ENCODE assay signal across 1 cellular context in the genomic region with DNA sequence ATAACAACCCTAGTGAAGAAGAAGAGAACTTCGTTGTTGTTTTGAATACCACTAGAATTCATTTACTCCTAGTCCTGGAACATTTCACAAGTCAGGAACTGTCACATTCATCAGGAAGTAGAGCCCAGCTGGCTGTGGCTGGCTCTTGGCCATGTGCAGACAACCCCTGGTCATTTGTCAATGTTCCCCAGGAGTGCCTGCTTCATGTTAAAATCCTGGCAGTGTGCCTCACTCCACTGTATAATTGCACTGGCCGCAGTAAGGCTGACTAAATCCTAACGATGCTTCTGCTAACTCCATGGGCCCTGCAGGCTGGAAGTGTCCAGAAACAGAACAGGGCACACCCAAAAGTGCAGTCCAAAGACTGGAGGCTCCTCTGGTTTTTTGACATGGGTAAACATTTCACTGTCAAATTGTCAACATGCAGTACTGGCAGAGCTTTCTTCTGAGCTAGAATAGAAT.
A peak's percentile ranks its signal among the peaks of the same experiment; 100 is the strongest.
TF ChIP-seq lines count a peak whose summit lies in the region.

No MANE protein-coding gene starts in this region.

TF ChIP-seq in HEK293, 187 proteins besides CTCF, POLR2A, EP300 and RAD21 (continued from another document):
- TF ChIP-seq, protein P1, sequence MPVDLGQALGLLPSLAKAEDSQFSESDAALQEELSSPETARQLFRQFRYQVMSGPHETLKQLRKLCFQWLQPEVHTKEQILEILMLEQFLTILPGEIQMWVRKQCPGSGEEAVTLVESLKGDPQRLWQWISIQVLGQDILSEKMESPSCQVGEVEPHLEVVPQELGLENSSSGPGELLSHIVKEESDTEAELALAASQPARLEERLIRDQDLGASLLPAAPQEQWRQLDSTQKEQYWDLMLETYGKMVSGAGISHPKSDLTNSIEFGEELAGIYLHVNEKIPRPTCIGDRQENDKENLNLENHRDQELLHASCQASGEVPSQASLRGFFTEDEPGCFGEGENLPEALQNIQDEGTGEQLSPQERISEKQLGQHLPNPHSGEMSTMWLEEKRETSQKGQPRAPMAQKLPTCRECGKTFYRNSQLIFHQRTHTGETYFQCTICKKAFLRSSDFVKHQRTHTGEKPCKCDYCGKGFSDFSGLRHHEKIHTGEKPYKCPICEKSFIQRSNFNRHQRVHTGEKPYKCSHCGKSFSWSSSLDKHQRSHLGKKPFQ (tag by site-specific recombination; IDR thresholded peaks at IDR 0.05) = no peak
- TF ChIP-seq MYNN (tag by site-specific recombination; IDR thresholded peaks at IDR 0.05; ENCODE audit: borderline replicate concordance) (no peak; the same call in 1 of the 2 replicates), ZBTB8A (tag by site-specific recombination; IDR thresholded peaks at IDR 0.05) (0 out of 2 replicates have a peak, but pooled peaks have one; percentile 30), ZNF843 (tag by site-specific recombination; IDR thresholded peaks at IDR 0.05) (0 out of 2 replicates have a peak, but pooled peaks have one; percentile 17), HOXC10 (CRISPR knock-in tag; IDR thresholded peaks at IDR 0.05) (no peak), ZNF324 (tag by site-specific recombination; IDR thresholded peaks at IDR 0.05) (no peak), ZNF629 (tag by site-specific recombination; IDR thresholded peaks at IDR 0.05) (peak; percentile 48), ZXDB (tag by site-specific recombination; IDR thresholded peaks at IDR 0.05) (peak; percentile 61), FEZF1 (tag by site-specific recombination; IDR thresholded peaks at IDR 0.05) (peak; percentile 85), ZNF561 (tag by site-specific recombination; IDR thresholded peaks at IDR 0.05; ENCODE audit: borderline replicate concordance) (peak; percentile 68; the same call in 1 of the 2 replicates), ZNF133 (tag by site-specific recombination; IDR thresholded peaks at IDR 0.05) (peak; percentile 19; the same call in 1 of the 2 replicates), ZSCAN30 (tag by site-specific recombination; IDR thresholded peaks at IDR 0.05) (peak; percentile 72; the same call in 1 of the 2 replicates), GLIS1 (tag by site-specific recombination; IDR thresholded peaks at IDR 0.05) (peak; percentile 60), ZNF768 (tag by site-specific recombination; IDR thresholded peaks at IDR 0.05) (no peak), SCRT2 (tag by site-specific recombination; IDR thresholded peaks at IDR 0.05) (no peak), ZNF24 (tag by site-specific recombination; IDR thresholded peaks at IDR 0.05) (0 out of 2 replicates have a peak, but pooled peaks have one; percentile 28), ZNF521 (tag by site-specific recombination; IDR thresholded peaks at IDR 0.05) (no peak), ZNF266 (tag by site-specific recombination; IDR thresholded peaks at IDR 0.05; ENCODE audit: low read depth) (no peak), ZNF510 (tag by site-specific recombination; IDR thresholded peaks at IDR 0.05; ENCODE audit: insufficient replicate concordance) (peak; percentile 10), ZNF600 (tag by site-specific recombination; IDR thresholded peaks at IDR 0.05) (peak; percentile 91)
- TF ChIP-seq, protein P2, sequence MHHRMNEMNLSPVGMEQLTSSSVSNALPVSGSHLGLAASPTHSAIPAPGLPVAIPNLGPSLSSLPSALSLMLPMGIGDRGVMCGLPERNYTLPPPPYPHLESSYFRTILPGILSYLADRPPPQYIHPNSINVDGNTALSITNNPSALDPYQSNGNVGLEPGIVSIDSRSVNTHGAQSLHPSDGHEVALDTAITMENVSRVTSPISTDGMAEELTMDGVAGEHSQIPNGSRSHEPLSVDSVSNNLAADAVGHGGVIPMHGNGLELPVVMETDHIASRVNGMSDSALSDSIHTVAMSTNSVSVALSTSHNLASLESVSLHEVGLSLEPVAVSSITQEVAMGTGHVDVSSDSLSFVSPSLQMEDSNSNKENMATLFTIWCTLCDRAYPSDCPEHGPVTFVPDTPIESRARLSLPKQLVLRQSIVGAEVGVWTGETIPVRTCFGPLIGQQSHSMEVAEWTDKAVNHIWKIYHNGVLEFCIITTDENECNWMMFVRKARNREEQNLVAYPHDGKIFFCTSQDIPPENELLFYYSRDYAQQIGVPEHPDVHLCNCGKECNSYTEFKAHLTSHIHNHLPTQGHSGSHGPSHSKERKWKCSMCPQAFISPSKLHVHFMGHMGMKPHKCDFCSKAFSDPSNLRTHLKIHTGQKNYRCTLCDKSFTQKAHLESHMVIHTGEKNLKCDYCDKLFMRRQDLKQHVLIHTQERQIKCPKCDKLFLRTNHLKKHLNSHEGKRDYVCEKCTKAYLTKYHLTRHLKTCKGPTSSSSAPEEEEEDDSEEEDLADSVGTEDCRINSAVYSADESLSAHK (tag by site-specific recombination; IDR thresholded peaks at IDR 0.05) = no peak
- TF ChIP-seq, protein P3, sequence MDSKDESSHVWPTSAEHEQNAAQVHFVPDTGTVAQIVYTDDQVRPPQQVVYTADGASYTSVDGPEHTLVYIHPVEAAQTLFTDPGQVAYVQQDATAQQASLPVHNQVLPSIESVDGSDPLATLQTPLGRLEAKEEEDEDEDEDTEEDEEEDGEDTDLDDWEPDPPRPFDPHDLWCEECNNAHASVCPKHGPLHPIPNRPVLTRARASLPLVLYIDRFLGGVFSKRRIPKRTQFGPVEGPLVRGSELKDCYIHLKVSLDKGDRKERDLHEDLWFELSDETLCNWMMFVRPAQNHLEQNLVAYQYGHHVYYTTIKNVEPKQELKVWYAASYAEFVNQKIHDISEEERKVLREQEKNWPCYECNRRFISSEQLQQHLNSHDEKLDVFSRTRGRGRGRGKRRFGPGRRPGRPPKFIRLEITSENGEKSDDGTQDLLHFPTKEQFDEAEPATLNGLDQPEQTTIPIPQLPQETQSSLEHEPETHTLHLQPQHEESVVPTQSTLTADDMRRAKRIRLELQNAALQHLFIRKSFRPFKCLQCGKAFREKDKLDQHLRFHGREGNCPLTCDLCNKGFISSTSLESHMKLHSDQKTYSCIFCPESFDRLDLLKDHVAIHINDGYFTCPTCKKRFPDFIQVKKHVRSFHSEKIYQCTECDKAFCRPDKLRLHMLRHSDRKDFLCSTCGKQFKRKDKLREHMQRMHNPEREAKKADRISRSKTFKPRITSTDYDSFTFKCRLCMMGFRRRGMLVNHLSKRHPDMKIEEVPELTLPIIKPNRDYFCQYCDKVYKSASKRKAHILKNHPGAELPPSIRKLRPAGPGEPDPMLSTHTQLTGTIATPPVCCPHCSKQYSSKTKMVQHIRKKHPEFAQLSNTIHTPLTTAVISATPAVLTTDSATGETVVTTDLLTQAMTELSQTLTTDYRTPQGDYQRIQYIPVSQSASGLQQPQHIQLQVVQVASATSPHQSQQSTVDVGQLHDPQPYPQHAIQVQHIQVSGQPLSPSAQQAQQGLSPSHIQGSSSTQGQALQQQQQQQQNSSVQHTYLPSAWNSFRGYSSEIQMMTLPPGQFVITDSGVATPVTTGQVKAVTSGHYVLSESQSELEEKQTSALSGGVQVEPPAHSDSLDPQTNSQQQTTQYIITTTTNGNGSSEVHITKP (tag by site-specific recombination; IDR thresholded peaks at IDR 0.05) = peak; percentile 62
- TF ChIP-seq, protein P4, sequence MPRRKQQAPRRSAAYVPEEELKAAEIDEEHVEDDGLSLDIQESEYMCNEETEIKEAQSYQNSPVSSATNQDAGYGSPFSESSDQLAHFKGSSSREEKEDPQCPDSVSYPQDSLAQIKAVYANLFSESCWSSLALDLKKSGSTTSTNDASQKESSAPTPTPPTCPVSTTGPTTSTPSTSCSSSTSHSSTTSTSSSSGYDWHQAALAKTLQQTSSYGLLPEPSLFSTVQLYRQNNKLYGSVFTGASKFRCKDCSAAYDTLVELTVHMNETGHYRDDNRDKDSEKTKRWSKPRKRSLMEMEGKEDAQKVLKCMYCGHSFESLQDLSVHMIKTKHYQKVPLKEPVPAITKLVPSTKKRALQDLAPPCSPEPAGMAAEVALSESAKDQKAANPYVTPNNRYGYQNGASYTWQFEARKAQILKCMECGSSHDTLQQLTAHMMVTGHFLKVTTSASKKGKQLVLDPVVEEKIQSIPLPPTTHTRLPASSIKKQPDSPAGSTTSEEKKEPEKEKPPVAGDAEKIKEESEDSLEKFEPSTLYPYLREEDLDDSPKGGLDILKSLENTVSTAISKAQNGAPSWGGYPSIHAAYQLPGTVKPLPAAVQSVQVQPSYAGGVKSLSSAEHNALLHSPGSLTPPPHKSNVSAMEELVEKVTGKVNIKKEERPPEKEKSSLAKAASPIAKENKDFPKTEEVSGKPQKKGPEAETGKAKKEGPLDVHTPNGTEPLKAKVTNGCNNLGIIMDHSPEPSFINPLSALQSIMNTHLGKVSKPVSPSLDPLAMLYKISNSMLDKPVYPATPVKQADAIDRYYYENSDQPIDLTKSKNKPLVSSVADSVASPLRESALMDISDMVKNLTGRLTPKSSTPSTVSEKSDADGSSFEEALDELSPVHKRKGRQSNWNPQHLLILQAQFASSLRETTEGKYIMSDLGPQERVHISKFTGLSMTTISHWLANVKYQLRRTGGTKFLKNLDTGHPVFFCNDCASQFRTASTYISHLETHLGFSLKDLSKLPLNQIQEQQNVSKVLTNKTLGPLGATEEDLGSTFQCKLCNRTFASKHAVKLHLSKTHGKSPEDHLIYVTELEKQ (tag by site-specific recombination; IDR thresholded peaks at IDR 0.05; ENCODE audit: borderline replicate concordance) = 0 out of 2 replicates have a peak, but pooled peaks have one; percentile 39
- TF ChIP-seq, protein P5, sequence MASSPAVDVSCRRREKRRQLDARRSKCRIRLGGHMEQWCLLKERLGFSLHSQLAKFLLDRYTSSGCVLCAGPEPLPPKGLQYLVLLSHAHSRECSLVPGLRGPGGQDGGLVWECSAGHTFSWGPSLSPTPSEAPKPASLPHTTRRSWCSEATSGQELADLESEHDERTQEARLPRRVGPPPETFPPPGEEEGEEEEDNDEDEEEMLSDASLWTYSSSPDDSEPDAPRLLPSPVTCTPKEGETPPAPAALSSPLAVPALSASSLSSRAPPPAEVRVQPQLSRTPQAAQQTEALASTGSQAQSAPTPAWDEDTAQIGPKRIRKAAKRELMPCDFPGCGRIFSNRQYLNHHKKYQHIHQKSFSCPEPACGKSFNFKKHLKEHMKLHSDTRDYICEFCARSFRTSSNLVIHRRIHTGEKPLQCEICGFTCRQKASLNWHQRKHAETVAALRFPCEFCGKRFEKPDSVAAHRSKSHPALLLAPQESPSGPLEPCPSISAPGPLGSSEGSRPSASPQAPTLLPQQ (tag by site-specific recombination; IDR thresholded peaks at IDR 0.05) = peak; percentile 42; the same call in 1 of the 2 replicates
- TF ChIP-seq, protein P6, sequence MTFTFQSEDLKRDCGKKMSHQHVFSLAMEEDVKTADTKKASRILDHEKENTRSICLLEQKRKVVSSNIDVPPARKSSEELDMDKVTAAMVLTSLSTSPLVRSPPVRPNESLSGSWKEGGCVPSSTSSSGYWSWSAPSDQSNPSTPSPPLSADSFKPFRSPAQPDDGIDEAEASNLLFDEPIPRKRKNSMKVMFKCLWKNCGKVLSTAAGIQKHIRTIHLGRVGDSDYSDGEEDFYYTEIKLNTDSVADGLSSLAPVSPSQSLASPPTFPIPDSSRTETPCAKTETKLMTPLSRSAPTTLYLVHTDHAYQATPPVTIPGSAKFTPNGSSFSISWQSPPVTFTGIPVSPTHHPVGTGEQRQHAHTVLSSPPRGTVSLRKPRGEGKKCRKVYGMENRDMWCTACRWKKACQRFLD (tag by site-specific recombination; IDR thresholded peaks at IDR 0.05) = no peak
- TF ChIP-seq, protein P7, sequence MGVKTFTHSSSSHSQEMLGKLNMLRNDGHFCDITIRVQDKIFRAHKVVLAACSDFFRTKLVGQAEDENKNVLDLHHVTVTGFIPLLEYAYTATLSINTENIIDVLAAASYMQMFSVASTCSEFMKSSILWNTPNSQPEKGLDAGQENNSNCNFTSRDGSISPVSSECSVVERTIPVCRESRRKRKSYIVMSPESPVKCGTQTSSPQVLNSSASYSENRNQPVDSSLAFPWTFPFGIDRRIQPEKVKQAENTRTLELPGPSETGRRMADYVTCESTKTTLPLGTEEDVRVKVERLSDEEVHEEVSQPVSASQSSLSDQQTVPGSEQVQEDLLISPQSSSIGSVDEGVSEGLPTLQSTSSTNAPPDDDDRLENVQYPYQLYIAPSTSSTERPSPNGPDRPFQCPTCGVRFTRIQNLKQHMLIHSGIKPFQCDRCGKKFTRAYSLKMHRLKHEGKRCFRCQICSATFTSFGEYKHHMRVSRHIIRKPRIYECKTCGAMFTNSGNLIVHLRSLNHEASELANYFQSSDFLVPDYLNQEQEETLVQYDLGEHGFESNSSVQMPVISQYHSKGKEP (tag by site-specific recombination; IDR thresholded peaks at IDR 0.05) = peak; percentile 89
- TF ChIP-seq, protein P8, sequence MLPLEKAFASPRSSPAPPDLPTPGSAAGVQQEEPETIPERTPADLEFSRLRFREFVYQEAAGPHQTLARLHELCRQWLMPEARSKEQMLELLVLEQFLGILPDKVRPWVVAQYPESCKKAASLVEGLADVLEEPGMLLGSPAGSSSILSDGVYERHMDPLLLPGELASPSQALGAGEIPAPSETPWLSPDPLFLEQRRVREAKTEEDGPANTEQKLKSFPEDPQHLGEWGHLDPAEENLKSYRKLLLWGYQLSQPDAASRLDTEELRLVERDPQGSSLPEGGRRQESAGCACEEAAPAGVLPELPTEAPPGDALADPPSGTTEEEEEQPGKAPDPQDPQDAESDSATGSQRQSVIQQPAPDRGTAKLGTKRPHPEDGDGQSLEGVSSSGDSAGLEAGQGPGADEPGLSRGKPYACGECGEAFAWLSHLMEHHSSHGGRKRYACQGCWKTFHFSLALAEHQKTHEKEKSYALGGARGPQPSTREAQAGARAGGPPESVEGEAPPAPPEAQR (tag by site-specific recombination; IDR thresholded peaks at IDR 0.05) = no peak
